In genomic region chr6:39909701-39910100, GRCh38 we compare ENCODE assay signal across 19 cellular contexts. TPM values are rescaled to one million over a fixed set of nuclear protein-coding genes. Genes with fewer than 3 reads are reported as not detected.
DNase-seq lines count a peak whose midpoint lies in the region; ATAC-seq and TF ChIP-seq lines count a peak whose summit lies in the region.
"Had no signal": no experiment of that assay in that cellular context is flagged by ENCODE, and none has a peak within 500 bp of the region (broad histone marks: within the 10 kb centered on the region; RNA-seq: fewer than 3 reads in every experiment).

No MANE protein-coding gene starts in this region.

- no peak overlapping the region for H3K27ac Mint-ChIP-seq in activated CD4-positive, alpha-beta T cell treated with anti-CD3 and anti-CD28 coated beads for 36 hours
- H3K27ac Mint-ChIP-seq: CD14-positive monocyte; CD4-positive, alpha-beta memory T cell had no signal

- DNase-seq in cardiac septum (ENCODE audit: low spot score): peak; percentile 67
- DNase-seq in heart left ventricle: no peak
- peak; percentile 73 for DNase-seq in mesenteric fat pad (ENCODE audit: low spot score)
- DNase-seq in sciatic nerve (ENCODE audit: low spot score): peak; percentile 34
- peak; percentile 44 for DNase-seq in upper lobe of right lung
- no peak for DNase-seq in activated CD4-positive, alpha-beta T cell treated with anti-CD3 and anti-CD28 coated beads for 36 hours
- no peak for DNase-seq in DMS 273 treated with DMSO at 0.1 percent for 48 hours (lab: John Stamatoyannopoulos, UW)
- DNase-seq in NCI-H1436 (lab: John Stamatoyannopoulos, UW): no peak
- DNase-seq: 8988T; Calu3; CD4-positive, alpha-beta memory T cell; DMS53; DND-41; EL; HCEC 1CT had no signal

- no peaks in the 10 kb centered on the region for H3K27me3 Mint-ChIP-seq in activated CD4-positive, alpha-beta T cell treated with anti-CD3 and anti-CD28 coated beads for 36 hours

- H3K4me3 ChIP-seq in heart left ventricle: no peak overlapping the region
- H3K4me3 ChIP-seq in upper lobe of right lung: no peak overlapping the region
- H3K4me3 ChIP-seq: BLaER1, GM12878 had no signal

- ATAC-seq in heart left ventricle (no peak), sciatic nerve (no peak), upper lobe of right lung (no peak)
- no peak for ATAC-seq in activated CD4-positive, alpha-beta T cell treated with anti-CD3 and anti-CD28 coated beads for 36 hours
- ATAC-seq: GM12878 had no signal

- H3K27ac ChIP-seq in heart left ventricle (no peak overlapping the region), upper lobe of right lung (no peak overlapping the region)
- H3K27ac ChIP-seq: BLaER1, HL-60 had no signal

- intact Hi-C loops in cardiac septum (cut with DNase I): no loop called here
- intact Hi-C loops in heart left ventricle (cut with DNase I): no loop called here
- intact Hi-C loops in sciatic nerve (cut with DNase I): no loop called here
- intact Hi-C loops in upper lobe of right lung (cut with DNase I): no loop called here
- intact Hi-C loops in activated CD4-positive, alpha-beta T cell treated with anti-CD3 and anti-CD28 coated beads for 36 hours (cut with DNase I, micrococcal nuclease): no loop called here

- peaks cover 0 to 89% (median 73%) of the 10 kb centered on the region in 9 donors for H3K36me3 ChIP-seq in heart left ventricle
- peaks cover 44% of the 10 kb centered on the region for H3K36me3 ChIP-seq in upper lobe of right lung
- H3K36me3 ChIP-seq: BLaER1 had no signal

- H3K9me3 Mint-ChIP-seq in activated CD4-positive, alpha-beta T cell treated with anti-CD3 and anti-CD28 coated beads for 36 hours (ENCODE audit: low read depth): no peaks in the 10 kb centered on the region

- POLR2A ChIA-PET in activated CD4-positive, alpha-beta T cell treated with anti-CD3 and anti-CD28 coated beads for 36 hours (lab: Charles Lee): no interaction called here

- H3K4me1 ChIP-seq in heart left ventricle (no peaks in the 10 kb centered on the region), upper lobe of right lung (no peaks in the 10 kb centered on the region)
- H3K4me1 ChIP-seq: BLaER1 had no signal

- no peaks in the 10 kb centered on the region for H3K36me3 Mint-ChIP-seq in activated CD4-positive, alpha-beta T cell treated with anti-CD3 and anti-CD28 coated beads for 36 hours (ENCODE audit: low read depth)
- H3K36me3 Mint-ChIP-seq: CD14-positive monocyte; CD4-positive, alpha-beta memory T cell had no signal

- TF ChIP-seq POLR2A in heart left ventricle (IDR thresholded peaks at IDR 0.05): no peak

- no peaks in the 10 kb centered on the region for H3K9me3 ChIP-seq in heart left ventricle
- H3K9me3 ChIP-seq in upper lobe of right lung: no peaks in the 10 kb centered on the region
- H3K9me3 ChIP-seq: BLaER1 had no signal

- TF ChIP-seq CTCF in heart left ventricle (IDR thresholded peaks at IDR 0.05) (no peak), upper lobe of right lung (IDR thresholded peaks at IDR 0.05) (no peak)

- no peaks in the 10 kb centered on the region for H3K27me3 ChIP-seq in heart left ventricle
- no peaks in the 10 kb centered on the region for H3K27me3 ChIP-seq in upper lobe of right lung
- H3K27me3 ChIP-seq: BLaER1 had no signal

- no peaks in the 10 kb centered on the region for H3K4me1 Mint-ChIP-seq in activated CD4-positive, alpha-beta T cell treated with anti-CD3 and anti-CD28 coated beads for 36 hours
- H3K4me1 Mint-ChIP-seq: CD14-positive monocyte; CD4-positive, alpha-beta memory T cell had no signal

- CTCF ChIA-PET in activated CD4-positive, alpha-beta T cell treated with anti-CD3 and anti-CD28 coated beads for 36 hours (lab: Charles Lee): interaction anchor here (0.7 kb wide), 1 partner anchor 205 kb away, joined by 3 read pairs; no protein-coding TSS in a partner anchor

- no peak overlapping the region for H3K4me3 Mint-ChIP-seq in activated CD4-positive, alpha-beta T cell treated with anti-CD3 and anti-CD28 coated beads for 36 hours
- H3K4me3 Mint-ChIP-seq: CD14-positive monocyte; CD4-positive, alpha-beta memory T cell had no signal

- 94 to 99% (median 96%) methylated on average over 5 of the region's 5 CpGs for WGBS in heart left ventricle, 4 donors

RNA-seq across cellular contexts. Expression of gene MOCS1, which starts 24.6 kb away (rescaled TPM):
- 22.1 TPM for total RNA-seq in cardiac septum
- total RNA-seq in heart left ventricle: 10 to 100 TPM; 16.4 to 40.3 (median 25.4) TPM
- 10 to 100 TPM; 18.6 to 28.0 TPM for polyA plus RNA-seq in heart left ventricle
- total RNA-seq in mesenteric fat pad: 70.0 TPM
- 37.3 TPM for total RNA-seq in sciatic nerve
- 29.3 TPM for total RNA-seq in upper lobe of right lung
- total RNA-seq in activated CD4-positive, alpha-beta T cell treated with anti-CD3 and anti-CD28 coated beads for 36 hours: 1 to 10 TPM; 6.2 to 6.4 TPM

Comparison
In these comparisons a context has a peak if more than half of its experiments do, and no peak if none do; other contexts are left out.
1. DNase-seq: peak in cardiac septum (single experiment), mesenteric fat pad (single experiment), sciatic nerve (single experiment) and upper lobe of right lung (single experiment); none in heart left ventricle (0 of 5), activated CD4-positive, alpha-beta T cell treated with anti-CD3 and anti-CD28 coated beads for 36 hours (single experiment), DMS 273 treated with DMSO at 0.1 percent for 48 hours (single experiment) and NCI-H1436 (single experiment).